In genomic region chr20:6034134-6034969, GRCh38 we compare ENCODE assay signal across 1 cellular context.
TF ChIP-seq lines count a peak whose summit lies in the region.

No MANE protein-coding gene starts in this region.

TF ChIP-seq in SK-N-SH treated with all-trans-retinoic acid at 6 μM for 48 hours, 23 proteins besides CTCF, POLR2A, EP300 and RAD21 (continued from another document):
- TF ChIP-seq TSHZ2 (CRISPR knock-in tag; IDR thresholded peaks at IDR 0.05) (no peak), ZNF70 (CRISPR knock-in tag; IDR thresholded peaks at IDR 0.05) (no peak), PATZ1 (CRISPR knock-in tag; IDR thresholded peaks at IDR 0.05; ENCODE audit: borderline replicate concordance) (no peak), GLIS3 (CRISPR knock-in tag; IDR thresholded peaks at IDR 0.05) (no peak)
